Comparison of ENCODE assay signal across 9 cellular contexts in genomic region chr17:40109471-40109824, GRCh38. TPM values are rescaled to one million over a fixed set of nuclear protein-coding genes. Genes with fewer than 3 reads are reported as not detected.
DNase-seq lines count a peak whose midpoint lies in the region; ATAC-seq and TF ChIP-seq lines count a peak whose summit lies in the region.
"Had no signal": no experiment of that assay in that cellular context is flagged by ENCODE, and none has a peak within 500 bp of the region (broad histone marks: within the 10 kb centered on the region; RNA-seq: fewer than 3 reads in every experiment).

No MANE protein-coding gene starts in this region.

- no peak overlapping the region for H2BK120ac ChIP-seq in mesenchymal stem cell (ENCODE audit: low read depth, low read length)

- H3K36me3 ChIP-seq in right atrium auricular region: no peaks in the 10 kb centered on the region
- H3K36me3 ChIP-seq in mesenchymal stem cell (ENCODE audit: control insufficient read depth in 1 of 2, insufficient read depth in 2 of 2, low read depth in 1 of 2, low read length in 2 of 2): no peaks in the 10 kb centered on the region
- H3K36me3 ChIP-seq in vagina: no peaks in the 10 kb centered on the region

- no peak overlapping the region for H3K14ac ChIP-seq in mesenchymal stem cell (ENCODE audit: low read length in 2 of 2)

- no peak for TF ChIP-seq POLR2A in vagina (IDR thresholded peaks at IDR 0.05)

- DNase-seq in right atrium auricular region (ENCODE audit: low spot score) (no peak), left ventricle myocardium superior (no peak), MCF 10A (ENCODE audit: unreplicated experiment) (peak; percentile 48), mesenchymal stem cell (peak; percentile 12), vagina (ENCODE audit: extremely low spot score in 2 of 2) (no peak), DMS153 (lab: John Stamatoyannopoulos, UW) (no peak), glomerular visceral epithelial cell (ENCODE audit: extremely low spot score) (no peak)
- DNase-seq: Karpas-422 had no signal

- BruUV-seq in MCF 10A (replicated peaks; lab: Mats Ljungman, UMichigan): no TSS peak

- H3K23ac ChIP-seq in mesenchymal stem cell (ENCODE audit: low read length in 2 of 2): no peak overlapping the region

- H4K91ac ChIP-seq in mesenchymal stem cell (ENCODE audit: low read length): no peak overlapping the region

- no peak overlapping the region for H2BK5ac ChIP-seq in mesenchymal stem cell (ENCODE audit: low read depth, low read length, poor library complexity, severe bottlenecking)

- H3K27me3 ChIP-seq in right atrium auricular region (no peaks in the 10 kb centered on the region), mesenchymal stem cell (ENCODE audit: control insufficient read depth in 1 of 2, insufficient read depth in 1 of 2, low read length in 2 of 2) (no peaks in the 10 kb centered on the region), vagina (no peaks in the 10 kb centered on the region)

- H4K8ac ChIP-seq in mesenchymal stem cell (ENCODE audit: low read length): no peak overlapping the region

- intact Hi-C loops in left ventricle myocardium superior (cut with micrococcal nuclease): no loop called here
- intact Hi-C loops in MCF 10A (cut with micrococcal nuclease): no loop called here
- intact Hi-C loops in vagina (cut with DNase I): no loop called here

- peaks cover 51% of the 10 kb centered on the region for H3K4me1 Mint-ChIP-seq in MCF 10A (ENCODE audit: insufficient read depth, unreplicated experiment)

- TF ChIP-seq CTCF in right atrium auricular region (IDR thresholded peaks at IDR 0.05): no peak
- no peak for TF ChIP-seq CTCF in MCF 10A (IDR thresholded peaks at IDR 0.05; ENCODE audit: unreplicated experiment)
- no peak for TF ChIP-seq CTCF in vagina (IDR thresholded peaks at IDR 0.05)

- peak overlapping the region; percentile 7 for H3K27ac Mint-ChIP-seq in MCF 10A (ENCODE audit: low read depth, unreplicated experiment)

- H3K4me1 ChIP-seq in right atrium auricular region (peaks cover 0 to 91% of the 10 kb centered on the region in 2 donors), mesenchymal stem cell (ENCODE audit: control insufficient read depth, insufficient read depth, low read depth, low read length) (peaks cover 35% of the 10 kb centered on the region), vagina (peaks cover 95% of the 10 kb centered on the region)

- H3K9ac ChIP-seq in mesenchymal stem cell (ENCODE audit: low read length): no peak overlapping the region

- H3K18ac ChIP-seq in mesenchymal stem cell (ENCODE audit: low read depth in 1 of 2, low read length in 2 of 2): no peak overlapping the region

- H3K4me3 Mint-ChIP-seq in MCF 10A (ENCODE audit: unreplicated experiment): no peak overlapping the region

- H3K4me3 ChIP-seq in right atrium auricular region: no peak overlapping the region
- H3K4me3 ChIP-seq in mesenchymal stem cell (ENCODE audit: insufficient read depth in 1 of 2, low read depth in 1 of 2, low read length in 2 of 2): no peak overlapping the region
- H3K4me3 ChIP-seq in vagina: no peak overlapping the region

- H3K79me1 ChIP-seq in mesenchymal stem cell (replicated peaks; ENCODE audit: low read length, poor library complexity, severe bottlenecking): peaks cover 2% of the 10 kb centered on the region

- no peak overlapping the region for H3K4me2 ChIP-seq in mesenchymal stem cell (ENCODE audit: low read length, poor library complexity, severe bottlenecking)

- CTCF ChIA-PET in MCF 10A (lab: Yijun Ruan, JAX): interaction anchor here (0.6 to 6.5 kb wide), 7 partner anchors 9 to 94 kb away, joined by 3 to 86 read pairs (median 32); partner anchors contain the start of genes CSF3 and NR1D1

- POLR2A ChIA-PET in MCF 10A (lab: Yijun Ruan, JAX): interaction anchor here (0.6 to 9.5 kb wide), 4 partner anchors 9 to 94 kb away, joined by 3 to 340 read pairs (median 44); partner anchors contain the start of genes CSF3 and NR1D1

- peak overlapping the region in 1 of 2 experiments; percentile 35 for H3K4ac ChIP-seq in mesenchymal stem cell (ENCODE audit: low read depth in 1 of 2, low read length in 2 of 2)

- H2AK5ac ChIP-seq in mesenchymal stem cell (ENCODE audit: low read length, severe bottlenecking): no peak overlapping the region

- WGBS in mesenchymal stem cell: 100% methylated on average over 2 of the region's 3 CpGs

- no peaks in the 10 kb centered on the region for H3K27me3 Mint-ChIP-seq in MCF 10A (ENCODE audit: insufficient read depth, unreplicated experiment)

- peak overlapping the region; percentile 90 to 97 for H3K27ac ChIP-seq in right atrium auricular region
- H3K27ac ChIP-seq in mesenchymal stem cell (ENCODE audit: low read length, poor library complexity, severe bottlenecking): no peak overlapping the region
- peak overlapping the region; percentile 98 for H3K27ac ChIP-seq in vagina

- no peak overlapping the region for H2BK15ac ChIP-seq in mesenchymal stem cell (ENCODE audit: low read depth, poor library complexity, severe bottlenecking)

- no peak for ATAC-seq in left ventricle myocardium superior
- ATAC-seq in HG02759 (IDR thresholded peaks at IDR 0.05; ENCODE audit: unreplicated experiment): no peak

- no peaks in the 10 kb centered on the region for H3K9me3 ChIP-seq in right atrium auricular region
- H3K9me3 ChIP-seq in mesenchymal stem cell (ENCODE audit: control insufficient read depth, low read length): no peaks in the 10 kb centered on the region
- H3K9me3 ChIP-seq in vagina: no peaks in the 10 kb centered on the region

- H2AFZ ChIP-seq in mesenchymal stem cell (ENCODE audit: low read depth, low read length): no peak overlapping the region

- peak overlapping the region; percentile 47 to 69 for H2BK12ac ChIP-seq in mesenchymal stem cell (ENCODE audit: low read length in 2 of 2)

- H3K9me3 Mint-ChIP-seq in MCF 10A (ENCODE audit: unreplicated experiment): no peaks in the 10 kb centered on the region

- H3K36me3 Mint-ChIP-seq in MCF 10A (ENCODE audit: insufficient read depth, unreplicated experiment): no peaks in the 10 kb centered on the region

RNA-seq across cellular contexts. Expression of gene NR1D1, which starts 9.1 kb away (rescaled TPM):
- total RNA-seq in right atrium auricular region (1 to 10 TPM; 8.3 to 9.9 TPM), left ventricle myocardium superior (21.5 TPM), MCF 10A (2022) (7.5 and 8.8 TPM in 2 replicates), vagina (15.0 TPM)
- polyA plus RNA-seq in mesenchymal stem cell (2013, experiment 1 of 2): 6.1 TPM
- polyA plus RNA-seq in mesenchymal stem cell (2013, experiment 2 of 2): 5.5 TPM

RNA-seq across cellular contexts. Expression of gene MSL1, which starts 12.3 kb away (rescaled TPM):
- total RNA-seq in right atrium auricular region (10 to 100 TPM; 42.2 to 52.5 TPM), left ventricle myocardium superior (49.1 TPM), MCF 10A (2022) (59.8 and 62.2 TPM in 2 replicates), vagina (62.4 TPM)
- 67.5 TPM for polyA plus RNA-seq in mesenchymal stem cell (2013, experiment 1 of 2)
- 66.9 TPM for polyA plus RNA-seq in mesenchymal stem cell (2013, experiment 2 of 2)

RNA-seq across cellular contexts. Expression of gene CASC3, which starts 30.9 kb away (rescaled TPM):
- total RNA-seq in right atrium auricular region (10 to 100 TPM; 26.0 to 35.5 TPM), left ventricle myocardium superior (48.1 TPM), MCF 10A (2022) (73.5 and 78.3 TPM in 2 replicates), vagina (40.0 TPM)
- 35.8 TPM for polyA plus RNA-seq in mesenchymal stem cell (2013, experiment 1 of 2)
- polyA plus RNA-seq in mesenchymal stem cell (2013, experiment 2 of 2): 33.7 TPM

RNA-seq across cellular contexts. Expression of gene THRA, which starts 46.7 kb away (rescaled TPM):
- total RNA-seq in right atrium auricular region (10 to 100 TPM; 60.3 to 69.0 TPM), left ventricle myocardium superior (98.1 TPM), MCF 10A (2022) (5.5 and 6.4 TPM in 2 replicates), vagina (40.3 TPM)
- 24.1 TPM for polyA plus RNA-seq in mesenchymal stem cell (2013, experiment 1 of 2)
- 23.2 TPM for polyA plus RNA-seq in mesenchymal stem cell (2013, experiment 2 of 2)

RNA-seq across cellular contexts. Expression of gene MED24, which starts 55.2 kb away (rescaled TPM):
- total RNA-seq in right atrium auricular region (10 to 100 TPM; 44.2 to 44.7 TPM), left ventricle myocardium superior (56.9 TPM), MCF 10A (2022) (66.6 and 88.5 TPM in 2 replicates), vagina (106 TPM)
- polyA plus RNA-seq in mesenchymal stem cell (2013, experiment 1 of 2): 35.2 TPM
- 35.4 TPM for polyA plus RNA-seq in mesenchymal stem cell (2013, experiment 2 of 2)

Comparison
In these comparisons a context has a peak if more than half of its experiments do, and no peak if none do; other contexts are left out.
1. DNase-seq: peak in MCF 10A (single experiment) and mesenchymal stem cell (single experiment); none in right atrium auricular region (single experiment), left ventricle myocardium superior (single experiment), vagina (0 of 2), DMS153 (single experiment) and glomerular visceral epithelial cell (single experiment).